In the genomic region with DNA sequence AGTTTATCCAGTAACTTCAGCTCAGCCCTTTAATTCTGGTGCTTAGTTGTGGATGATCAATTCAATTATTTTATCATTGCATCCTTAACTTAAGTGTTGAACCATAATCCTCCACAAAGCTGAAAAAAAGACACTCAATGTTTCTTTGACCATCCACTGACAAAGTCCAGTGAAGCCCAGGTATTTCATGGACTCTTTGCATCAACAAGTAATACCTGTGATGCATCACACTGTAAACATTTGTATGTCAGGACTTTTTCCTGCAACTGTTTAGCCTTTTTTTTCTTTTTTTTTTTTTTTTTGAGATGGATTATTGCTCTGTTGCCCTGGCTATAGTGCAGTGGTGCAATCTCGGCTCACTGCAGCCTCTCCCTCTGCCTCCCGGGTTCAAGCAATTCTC, we compare ENCODE assay signal across 1 cellular context.
TF ChIP-seq lines count a peak whose summit lies in the region.

No MANE protein-coding gene starts in this region.

TF ChIP-seq in HepG2, 621 proteins besides CTCF, POLR2A, EP300 and RAD21 (continued from another document and continues in another):
- TF ChIP-seq, protein P1, sequence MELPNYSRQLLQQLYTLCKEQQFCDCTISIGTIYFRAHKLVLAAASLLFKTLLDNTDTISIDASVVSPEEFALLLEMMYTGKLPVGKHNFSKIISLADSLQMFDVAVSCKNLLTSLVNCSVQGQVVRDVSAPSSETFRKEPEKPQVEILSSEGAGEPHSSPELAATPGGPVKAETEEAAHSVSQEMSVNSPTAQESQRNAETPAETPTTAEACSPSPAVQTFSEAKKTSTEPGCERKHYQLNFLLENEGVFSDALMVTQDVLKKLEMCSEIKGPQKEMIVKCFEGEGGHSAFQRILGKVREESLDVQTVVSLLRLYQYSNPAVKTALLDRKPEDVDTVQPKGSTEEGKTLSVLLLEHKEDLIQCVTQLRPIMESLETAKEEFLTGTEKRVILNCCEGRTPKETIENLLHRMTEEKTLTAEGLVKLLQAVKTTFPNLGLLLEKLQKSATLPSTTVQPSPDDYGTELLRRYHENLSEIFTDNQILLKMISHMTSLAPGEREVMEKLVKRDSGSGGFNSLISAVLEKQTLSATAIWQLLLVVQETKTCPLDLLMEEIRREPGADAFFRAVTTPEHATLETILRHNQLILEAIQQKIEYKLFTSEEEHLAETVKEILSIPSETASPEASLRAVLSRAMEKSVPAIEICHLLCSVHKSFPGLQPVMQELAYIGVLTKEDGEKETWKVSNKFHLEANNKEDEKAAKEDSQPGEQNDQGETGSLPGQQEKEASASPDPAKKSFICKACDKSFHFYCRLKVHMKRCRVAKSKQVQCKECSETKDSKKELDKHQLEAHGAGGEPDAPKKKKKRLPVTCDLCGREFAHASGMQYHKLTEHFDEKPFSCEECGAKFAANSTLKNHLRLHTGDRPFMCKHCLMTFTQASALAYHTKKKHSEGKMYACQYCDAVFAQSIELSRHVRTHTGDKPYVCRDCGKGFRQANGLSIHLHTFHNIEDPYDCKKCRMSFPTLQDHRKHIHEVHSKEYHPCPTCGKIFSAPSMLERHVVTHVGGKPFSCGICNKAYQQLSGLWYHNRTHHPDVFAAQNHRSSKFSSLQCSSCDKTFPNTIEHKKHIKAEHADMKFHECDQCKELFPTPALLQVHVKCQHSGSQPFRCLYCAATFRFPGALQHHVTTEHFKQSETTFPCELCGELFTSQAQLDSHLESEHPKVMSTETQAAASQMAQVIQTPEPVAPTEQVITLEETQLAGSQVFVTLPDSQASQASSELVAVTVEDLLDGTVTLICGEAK (IDR thresholded peaks at IDR 0.05) = peak; percentile 25; the same call in 1 of the 2 replicates
- TF ChIP-seq, protein P1 (CRISPR knock-in tag; IDR thresholded peaks at IDR 0.05) = no peak
- TF ChIP-seq PITX1 (CRISPR knock-in tag; IDR thresholded peaks at IDR 0.05) (no peak), ZNF34 (CRISPR knock-in tag; IDR thresholded peaks at IDR 0.05; ENCODE audit: borderline replicate concordance) (no peak), ZSCAN20 (CRISPR knock-in tag; IDR thresholded peaks at IDR 0.05; ENCODE audit: borderline replicate concordance) (no peak), ASH2L (IDR thresholded peaks at IDR 0.05; ENCODE audit: insufficient read length, low read depth, low read length) (no peak), NFIC (IDR thresholded peaks at IDR 0.05; ENCODE audit: low read length) (no peak), ZNF816 (CRISPR knock-in tag; IDR thresholded peaks at IDR 0.05; ENCODE audit: borderline replicate concordance) (no peak), HOXA9 (CRISPR knock-in tag; IDR thresholded peaks at IDR 0.05; ENCODE audit: borderline replicate concordance) (no peak), ZNF33B (CRISPR knock-in tag; IDR thresholded peaks at IDR 0.05) (no peak), TOE1 (CRISPR knock-in tag; IDR thresholded peaks at IDR 0.05) (no peak), ZNF790 (CRISPR knock-in tag; IDR thresholded peaks at IDR 0.05; ENCODE audit: borderline replicate concordance) (no peak), ZNF652 (CRISPR knock-in tag; IDR thresholded peaks at IDR 0.05; ENCODE audit: borderline replicate concordance, low read depth) (no peak), ZNF557 (CRISPR knock-in tag; IDR thresholded peaks at IDR 0.05) (no peak), ZFP36L1 (CRISPR knock-in tag; IDR thresholded peaks at IDR 0.05) (no peak), CREB1 (IDR thresholded peaks at IDR 0.05) (no peak; the same call in 1 of the 2 replicates), CREB1 (CRISPR knock-in tag; IDR thresholded peaks at IDR 0.05) (peak; percentile 34; the same call in 1 of the 2 replicates), GATAD2A (CRISPR knock-in tag; IDR thresholded peaks at IDR 0.05) (no peak), GZF1 (CRISPR knock-in tag; IDR thresholded peaks at IDR 0.05) (no peak), ZKSCAN8 (CRISPR knock-in tag; IDR thresholded peaks at IDR 0.05; ENCODE audit: borderline replicate concordance) (no peak), ARHGAP35 (CRISPR knock-in tag; IDR thresholded peaks at IDR 0.05; ENCODE audit: borderline replicate concordance) (no peak), U2AF2 (IDR thresholded peaks at IDR 0.05; ENCODE audit: low read depth, low read length) (no peak), FOXP1 (IDR thresholded peaks at IDR 0.05) (peak; percentile 50; the same call in 1 of the 2 replicates), FOXP1 (CRISPR knock-in tag; IDR thresholded peaks at IDR 0.05) (peak; percentile 51; the same call in 1 of the 2 replicates), RCOR2 (CRISPR knock-in tag; IDR thresholded peaks at IDR 0.05) (0 out of 2 replicates have a peak, but pooled peaks have one; percentile 33), ZNF737 (CRISPR knock-in tag; IDR thresholded peaks at IDR 0.05; ENCODE audit: borderline replicate concordance) (no peak), IKZF4 (CRISPR knock-in tag; IDR thresholded peaks at IDR 0.05; ENCODE audit: borderline replicate concordance, low read depth, not compliant biosample characterization) (no peak), ZNF761 (CRISPR knock-in tag; conservative IDR thresholded peaks at IDR 0.05) (no peak), CBX2 (IDR thresholded peaks at IDR 0.05; ENCODE audit: low read depth, low read length) (no peak), CBX2 (CRISPR knock-in tag; IDR thresholded peaks at IDR 0.05; ENCODE audit: low read depth) (no peak), ZFAT (CRISPR knock-in tag; conservative IDR thresholded peaks at IDR 0.05) (no peak), ZKSCAN1 (IDR thresholded peaks at IDR 0.05; ENCODE audit: low read length) (no peak), TEAD3 (CRISPR knock-in tag; optimal IDR thresholded peaks at IDR 0.05; ENCODE audit: borderline replicate concordance) (peak; percentile 58), ZSCAN22 (CRISPR knock-in tag; IDR thresholded peaks at IDR 0.05) (no peak), ZEB1 (IDR thresholded peaks at IDR 0.05; ENCODE audit: insufficient replicate concordance, low read depth) (peak; percentile 80)
- TF ChIP-seq, protein P2, sequence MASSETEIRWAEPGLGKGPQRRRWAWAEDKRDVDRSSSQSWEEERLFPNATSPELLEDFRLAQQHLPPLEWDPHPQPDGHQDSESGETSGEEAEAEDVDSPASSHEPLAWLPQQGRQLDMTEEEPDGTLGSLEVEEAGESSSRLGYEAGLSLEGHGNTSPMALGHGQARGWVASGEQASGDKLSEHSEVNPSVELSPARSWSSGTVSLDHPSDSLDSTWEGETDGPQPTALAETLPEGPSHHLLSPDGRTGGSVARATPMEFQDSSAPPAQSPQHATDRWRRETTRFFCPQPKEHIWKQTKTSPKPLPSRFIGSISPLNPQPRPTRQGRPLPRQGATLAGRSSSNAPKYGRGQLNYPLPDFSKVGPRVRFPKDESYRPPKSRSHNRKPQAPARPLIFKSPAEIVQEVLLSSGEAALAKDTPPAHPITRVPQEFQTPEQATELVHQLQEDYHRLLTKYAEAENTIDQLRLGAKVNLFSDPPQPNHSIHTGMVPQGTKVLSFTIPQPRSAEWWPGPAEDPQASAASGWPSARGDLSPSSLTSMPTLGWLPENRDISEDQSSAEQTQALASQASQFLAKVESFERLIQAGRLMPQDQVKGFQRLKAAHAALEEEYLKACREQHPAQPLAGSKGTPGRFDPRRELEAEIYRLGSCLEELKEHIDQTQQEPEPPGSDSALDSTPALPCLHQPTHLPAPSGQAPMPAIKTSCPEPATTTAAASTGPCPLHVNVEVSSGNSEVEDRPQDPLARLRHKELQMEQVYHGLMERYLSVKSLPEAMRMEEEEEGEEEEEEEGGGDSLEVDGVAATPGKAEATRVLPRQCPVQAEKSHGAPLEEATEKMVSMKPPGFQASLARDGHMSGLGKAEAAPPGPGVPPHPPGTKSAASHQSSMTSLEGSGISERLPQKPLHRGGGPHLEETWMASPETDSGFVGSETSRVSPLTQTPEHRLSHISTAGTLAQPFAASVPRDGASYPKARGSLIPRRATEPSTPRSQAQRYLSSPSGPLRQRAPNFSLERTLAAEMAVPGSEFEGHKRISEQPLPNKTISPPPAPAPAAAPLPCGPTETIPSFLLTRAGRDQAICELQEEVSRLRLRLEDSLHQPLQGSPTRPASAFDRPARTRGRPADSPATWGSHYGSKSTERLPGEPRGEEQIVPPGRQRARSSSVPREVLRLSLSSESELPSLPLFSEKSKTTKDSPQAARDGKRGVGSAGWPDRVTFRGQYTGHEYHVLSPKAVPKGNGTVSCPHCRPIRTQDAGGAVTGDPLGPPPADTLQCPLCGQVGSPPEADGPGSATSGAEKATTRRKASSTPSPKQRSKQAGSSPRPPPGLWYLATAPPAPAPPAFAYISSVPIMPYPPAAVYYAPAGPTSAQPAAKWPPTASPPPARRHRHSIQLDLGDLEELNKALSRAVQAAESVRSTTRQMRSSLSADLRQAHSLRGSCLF (CRISPR knock-in tag; IDR thresholded peaks at IDR 0.05; ENCODE audit: borderline replicate concordance) = no peak
- TF ChIP-seq, protein P3, sequence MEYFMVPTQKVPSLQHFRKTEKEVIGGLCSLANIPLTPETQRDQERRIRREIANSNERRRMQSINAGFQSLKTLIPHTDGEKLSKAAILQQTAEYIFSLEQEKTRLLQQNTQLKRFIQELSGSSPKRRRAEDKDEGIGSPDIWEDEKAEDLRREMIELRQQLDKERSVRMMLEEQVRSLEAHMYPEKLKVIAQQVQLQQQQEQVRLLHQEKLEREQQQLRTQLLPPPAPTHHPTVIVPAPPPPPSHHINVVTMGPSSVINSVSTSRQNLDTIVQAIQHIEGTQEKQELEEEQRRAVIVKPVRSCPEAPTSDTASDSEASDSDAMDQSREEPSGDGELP (IDR thresholded peaks at IDR 0.05; ENCODE audit: borderline replicate concordance, low read depth) = no peak
- TF ChIP-seq, protein P4, sequence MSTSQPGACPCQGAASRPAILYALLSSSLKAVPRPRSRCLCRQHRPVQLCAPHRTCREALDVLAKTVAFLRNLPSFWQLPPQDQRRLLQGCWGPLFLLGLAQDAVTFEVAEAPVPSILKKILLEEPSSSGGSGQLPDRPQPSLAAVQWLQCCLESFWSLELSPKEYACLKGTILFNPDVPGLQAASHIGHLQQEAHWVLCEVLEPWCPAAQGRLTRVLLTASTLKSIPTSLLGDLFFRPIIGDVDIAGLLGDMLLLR (CRISPR knock-in tag; IDR thresholded peaks at IDR 0.05) = no peak
- TF ChIP-seq, protein P5, sequence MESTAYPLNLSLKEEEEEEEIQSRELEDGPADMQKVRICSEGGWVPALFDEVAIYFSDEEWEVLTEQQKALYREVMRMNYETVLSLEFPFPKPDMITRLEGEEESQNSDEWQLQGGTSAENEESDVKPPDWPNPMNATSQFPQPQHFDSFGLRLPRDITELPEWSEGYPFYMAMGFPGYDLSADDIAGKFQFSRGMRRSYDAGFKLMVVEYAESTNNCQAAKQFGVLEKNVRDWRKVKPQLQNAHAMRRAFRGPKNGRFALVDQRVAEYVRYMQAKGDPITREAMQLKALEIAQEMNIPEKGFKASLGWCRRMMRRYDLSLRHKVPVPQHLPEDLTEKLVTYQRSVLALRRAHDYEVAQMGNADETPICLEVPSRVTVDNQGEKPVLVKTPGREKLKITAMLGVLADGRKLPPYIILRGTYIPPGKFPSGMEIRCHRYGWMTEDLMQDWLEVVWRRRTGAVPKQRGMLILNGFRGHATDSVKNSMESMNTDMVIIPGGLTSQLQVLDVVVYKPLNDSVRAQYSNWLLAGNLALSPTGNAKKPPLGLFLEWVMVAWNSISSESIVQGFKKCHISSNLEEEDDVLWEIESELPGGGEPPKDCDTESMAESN (CRISPR knock-in tag; conservative IDR thresholded peaks at IDR 0.05) = no peak
- TF ChIP-seq, protein P6, sequence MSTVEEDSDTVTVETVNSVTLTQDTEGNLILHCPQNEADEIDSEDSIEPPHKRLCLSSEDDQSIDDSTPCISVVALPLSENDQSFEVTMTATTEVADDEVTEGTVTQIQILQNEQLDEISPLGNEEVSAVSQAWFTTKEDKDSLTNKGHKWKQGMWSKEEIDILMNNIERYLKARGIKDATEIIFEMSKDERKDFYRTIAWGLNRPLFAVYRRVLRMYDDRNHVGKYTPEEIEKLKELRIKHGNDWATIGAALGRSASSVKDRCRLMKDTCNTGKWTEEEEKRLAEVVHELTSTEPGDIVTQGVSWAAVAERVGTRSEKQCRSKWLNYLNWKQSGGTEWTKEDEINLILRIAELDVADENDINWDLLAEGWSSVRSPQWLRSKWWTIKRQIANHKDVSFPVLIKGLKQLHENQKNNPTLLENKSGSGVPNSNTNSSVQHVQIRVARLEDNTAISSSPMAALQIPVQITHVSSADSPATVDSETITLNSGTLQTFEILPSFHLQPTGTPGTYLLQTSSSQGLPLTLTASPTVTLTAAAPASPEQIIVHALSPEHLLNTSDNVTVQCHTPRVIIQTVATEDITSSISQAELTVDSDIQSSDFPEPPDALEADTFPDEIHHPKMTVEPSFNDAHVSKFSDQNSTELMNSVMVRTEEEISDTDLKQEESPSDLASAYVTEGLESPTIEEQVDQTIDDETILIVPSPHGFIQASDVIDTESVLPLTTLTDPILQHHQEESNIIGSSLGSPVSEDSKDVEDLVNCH (CRISPR knock-in tag; IDR thresholded peaks at IDR 0.05) = no peak
- TF ChIP-seq, protein P7, sequence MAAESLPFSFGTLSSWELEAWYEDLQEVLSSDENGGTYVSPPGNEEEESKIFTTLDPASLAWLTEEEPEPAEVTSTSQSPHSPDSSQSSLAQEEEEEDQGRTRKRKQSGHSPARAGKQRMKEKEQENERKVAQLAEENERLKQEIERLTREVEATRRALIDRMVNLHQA (CRISPR knock-in tag; IDR thresholded peaks at IDR 0.05) = no peak
- TF ChIP-seq, protein P8, sequence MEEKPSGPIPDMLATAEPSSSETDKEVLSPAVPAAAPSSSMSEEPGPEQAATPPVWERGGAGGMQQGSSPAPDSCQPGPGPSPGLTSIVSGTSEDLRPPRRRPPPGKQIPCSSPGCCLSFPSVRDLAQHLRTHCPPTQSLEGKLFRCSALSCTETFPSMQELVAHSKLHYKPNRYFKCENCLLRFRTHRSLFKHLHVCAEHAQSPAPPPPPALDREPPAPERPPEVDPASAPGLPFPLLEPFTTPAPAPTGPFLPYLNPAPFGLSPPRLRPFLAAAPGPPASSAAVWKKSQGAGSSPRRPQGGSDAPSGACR (CRISPR knock-in tag; IDR thresholded peaks at IDR 0.05) = 0 out of 2 replicates have a peak, but pooled peaks have one; percentile 29
